Comparison of ENCODE assay signal across 9 cellular contexts in genomic region chr20:19583532-19584175, GRCh38.
DNase-seq lines count a peak whose midpoint lies in the region; ATAC-seq and TF ChIP-seq lines count a peak whose summit lies in the region.
"Had no signal": no experiment of that assay in that cellular context is flagged by ENCODE, and none has a peak within 500 bp of the region (broad histone marks: within the 10 kb centered on the region; RNA-seq: fewer than 3 reads in every experiment).

No MANE protein-coding gene starts in this region.

- in situ Hi-C loops in brain microvascular endothelial cell (cut with HindIII; ENCODE audit: low pct_ligation_motif_present, low sequenced_read_pairs) = no loop called here

- H3K79me2 ChIP-seq in OCI-LY7 (ENCODE audit: insufficient read depth, low read depth, low read length) = no peaks in the 10 kb centered on the region

- H3K27me3 ChIP-seq in brain microvascular endothelial cell (replicated peaks) = no peaks in the 10 kb centered on the region
- H3K27me3 ChIP-seq: BLaER1 had no signal

- H2AFZ ChIP-seq in OCI-LY7 (ENCODE audit: low read length) = no peak overlapping the region

- TF ChIP-seq CTCF in OCI-LY7 (conservative IDR thresholded peaks at IDR 0.05; ENCODE audit: low read length) (peak; percentile 76), brain microvascular endothelial cell (IDR thresholded peaks at IDR 0.05; ENCODE audit: low read depth, low read length, missing control alignments) (peak; percentile 73)

- no peak overlapping the region for H3K27ac ChIP-seq in OCI-LY7 (ENCODE audit: low read depth, low read length, poor library complexity, severe bottlenecking)
- no peak overlapping the region for H3K27ac ChIP-seq in brain microvascular endothelial cell
- H3K27ac ChIP-seq: BLaER1 had no signal

- no peak for ATAC-seq in HG03520 (IDR thresholded peaks at IDR 0.05; ENCODE audit: unreplicated experiment)

- POLR2A ChIA-PET in OCI-LY7 (lab: Charles Lee) = interaction anchor here (0.7 kb wide), 1 partner anchor 391 kb away, joined by 5 read pairs; no protein-coding TSS in a partner anchor

- no peaks in the 10 kb centered on the region for H3K9me3 ChIP-seq in OCI-LY7 (ENCODE audit: low read length)
- H3K9me3 ChIP-seq: BLaER1 had no signal

- no peaks in the 10 kb centered on the region for H3K4me1 ChIP-seq in OCI-LY7 (ENCODE audit: insufficient read depth, low read length, poor library complexity, severe bottlenecking)
- H3K4me1 ChIP-seq: BLaER1 had no signal

- DNase-seq in NCI-H2081 (lab: John Stamatoyannopoulos, UW) = peak; percentile 28 to 57
- DNase-seq in NCI-H2081 treated with DMSO at 0.1 percent for 48 hours (lab: John Stamatoyannopoulos, UW) = no peak
- DNase-seq in HT1080 (ENCODE audit: low read depth) = peak; percentile 49
- peak; percentile 11 for DNase-seq in OCI-LY7 (ENCODE audit: low spot score)
- peak; percentile 40 for DNase-seq in brain microvascular endothelial cell
- peak; percentile 49 for DNase-seq in iris pigment epithelial cell (ENCODE audit: low read depth)
- DNase-seq in stimulated activated CD4-positive, alpha-beta T cell treated with anti-CD3 and anti-CD28 coated beads, Interleukin-15, amount 100 ng/mL, for 24 hours = peak; percentile 59

- intact Hi-C loops in OCI-LY7 (cut with micrococcal nuclease; ENCODE audit: unreplicated experiment) = loop anchor here (10.0 kb wide), 1 partner anchor 379 kb away; no protein-coding TSS in a partner anchor

- H3K4me3 ChIP-seq in OCI-LY7 (ENCODE audit: low read depth, low read length, poor library complexity, severe bottlenecking) (no peak overlapping the region), brain microvascular endothelial cell (ENCODE audit: low read depth, low read length) (no peak overlapping the region)
- H3K4me3 ChIP-seq: BLaER1 had no signal

- no TSS peak for BruUV-seq in OCI-LY7 (replicated peaks; lab: Mats Ljungman, UMichigan)

- no peaks in the 10 kb centered on the region for H4K20me1 ChIP-seq in OCI-LY7 (ENCODE audit: insufficient read depth, low read length)
- H4K20me1 ChIP-seq: BLaER1 had no signal

- H3K9me2 ChIP-seq in OCI-LY7 (ENCODE audit: insufficient read depth, low read length) = no peaks in the 10 kb centered on the region

- no peak overlapping the region for H3K4me2 ChIP-seq in OCI-LY7 (ENCODE audit: low read length)
- H3K4me2 ChIP-seq: BLaER1 had no signal

- CTCF ChIA-PET in OCI-LY7 (lab: Charles Lee; ENCODE audit: unreplicated experiment) = no interaction called here

- no peaks in the 10 kb centered on the region for H3K36me3 ChIP-seq in OCI-LY7 (ENCODE audit: insufficient read depth, low read length)
- no peaks in the 10 kb centered on the region for H3K36me3 ChIP-seq in brain microvascular endothelial cell (replicated peaks)
- H3K36me3 ChIP-seq: BLaER1 had no signal
